In the genomic region with DNA sequence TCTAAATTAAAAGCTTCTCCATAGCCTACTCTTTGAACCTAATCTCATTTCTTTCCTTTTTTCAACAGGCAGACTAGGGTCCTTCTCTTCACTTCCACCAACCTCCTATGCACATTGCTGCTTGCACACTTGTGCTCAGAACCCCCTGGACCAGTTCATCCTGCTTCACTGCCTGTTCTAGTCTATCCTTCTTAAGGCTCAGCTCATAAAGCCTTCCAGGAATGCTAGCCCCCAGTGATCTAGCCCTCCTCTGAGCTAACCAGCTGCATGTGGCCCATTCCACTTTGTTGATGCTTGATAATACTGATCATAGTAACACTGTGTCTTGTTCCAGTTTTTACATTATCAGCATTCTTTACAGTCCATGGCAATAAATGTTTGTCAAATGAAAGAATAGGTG, we compare ENCODE assay signal across 1 cellular context.
TF ChIP-seq lines count a peak whose summit lies in the region.

No MANE protein-coding gene starts in this region.

TF ChIP-seq in SK-N-SH, 30 proteins besides CTCF, POLR2A, EP300 and RAD21:
- TF ChIP-seq, protein P1, sequence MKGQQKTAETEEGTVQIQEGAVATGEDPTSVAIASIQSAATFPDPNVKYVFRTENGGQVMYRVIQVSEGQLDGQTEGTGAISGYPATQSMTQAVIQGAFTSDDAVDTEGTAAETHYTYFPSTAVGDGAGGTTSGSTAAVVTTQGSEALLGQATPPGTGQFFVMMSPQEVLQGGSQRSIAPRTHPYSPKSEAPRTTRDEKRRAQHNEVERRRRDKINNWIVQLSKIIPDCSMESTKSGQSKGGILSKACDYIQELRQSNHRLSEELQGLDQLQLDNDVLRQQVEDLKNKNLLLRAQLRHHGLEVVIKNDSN (IDR thresholded peaks at IDR 0.05; ENCODE audit: borderline replicate concordance, low read depth), result no peak
- no peak for TF ChIP-seq SIN3A (IDR thresholded peaks at IDR 0.05; ENCODE audit: borderline replicate concordance, low read depth, low read length)
- no peak for TF ChIP-seq TAF1 (IDR thresholded peaks at IDR 0.05; ENCODE audit: borderline replicate concordance, low read depth, low read length)
- TF ChIP-seq, protein P2, sequence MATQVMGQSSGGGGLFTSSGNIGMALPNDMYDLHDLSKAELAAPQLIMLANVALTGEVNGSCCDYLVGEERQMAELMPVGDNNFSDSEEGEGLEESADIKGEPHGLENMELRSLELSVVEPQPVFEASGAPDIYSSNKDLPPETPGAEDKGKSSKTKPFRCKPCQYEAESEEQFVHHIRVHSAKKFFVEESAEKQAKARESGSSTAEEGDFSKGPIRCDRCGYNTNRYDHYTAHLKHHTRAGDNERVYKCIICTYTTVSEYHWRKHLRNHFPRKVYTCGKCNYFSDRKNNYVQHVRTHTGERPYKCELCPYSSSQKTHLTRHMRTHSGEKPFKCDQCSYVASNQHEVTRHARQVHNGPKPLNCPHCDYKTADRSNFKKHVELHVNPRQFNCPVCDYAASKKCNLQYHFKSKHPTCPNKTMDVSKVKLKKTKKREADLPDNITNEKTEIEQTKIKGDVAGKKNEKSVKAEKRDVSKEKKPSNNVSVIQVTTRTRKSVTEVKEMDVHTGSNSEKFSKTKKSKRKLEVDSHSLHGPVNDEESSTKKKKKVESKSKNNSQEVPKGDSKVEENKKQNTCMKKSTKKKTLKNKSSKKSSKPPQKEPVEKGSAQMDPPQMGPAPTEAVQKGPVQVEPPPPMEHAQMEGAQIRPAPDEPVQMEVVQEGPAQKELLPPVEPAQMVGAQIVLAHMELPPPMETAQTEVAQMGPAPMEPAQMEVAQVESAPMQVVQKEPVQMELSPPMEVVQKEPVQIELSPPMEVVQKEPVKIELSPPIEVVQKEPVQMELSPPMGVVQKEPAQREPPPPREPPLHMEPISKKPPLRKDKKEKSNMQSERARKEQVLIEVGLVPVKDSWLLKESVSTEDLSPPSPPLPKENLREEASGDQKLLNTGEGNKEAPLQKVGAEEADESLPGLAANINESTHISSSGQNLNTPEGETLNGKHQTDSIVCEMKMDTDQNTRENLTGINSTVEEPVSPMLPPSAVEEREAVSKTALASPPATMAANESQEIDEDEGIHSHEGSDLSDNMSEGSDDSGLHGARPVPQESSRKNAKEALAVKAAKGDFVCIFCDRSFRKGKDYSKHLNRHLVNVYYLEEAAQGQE (IDR thresholded peaks at IDR 0.05; ENCODE audit: low read depth, low read length), result no peak
- no peak for TF ChIP-seq GABPA (IDR thresholded peaks at IDR 0.05; ENCODE audit: low read depth)
- no peak for TF ChIP-seq RCOR1 (IDR thresholded peaks at IDR 0.05; ENCODE audit: low read length)
- TF ChIP-seq, protein P3, sequence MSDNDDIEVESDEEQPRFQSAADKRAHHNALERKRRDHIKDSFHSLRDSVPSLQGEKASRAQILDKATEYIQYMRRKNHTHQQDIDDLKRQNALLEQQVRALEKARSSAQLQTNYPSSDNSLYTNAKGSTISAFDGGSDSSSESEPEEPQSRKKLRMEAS (IDR thresholded peaks at IDR 0.05; ENCODE audit: low read depth), result no peak
TF ChIP-seq in SK-N-SH: peak in this region for 0.
